In the genomic region with DNA sequence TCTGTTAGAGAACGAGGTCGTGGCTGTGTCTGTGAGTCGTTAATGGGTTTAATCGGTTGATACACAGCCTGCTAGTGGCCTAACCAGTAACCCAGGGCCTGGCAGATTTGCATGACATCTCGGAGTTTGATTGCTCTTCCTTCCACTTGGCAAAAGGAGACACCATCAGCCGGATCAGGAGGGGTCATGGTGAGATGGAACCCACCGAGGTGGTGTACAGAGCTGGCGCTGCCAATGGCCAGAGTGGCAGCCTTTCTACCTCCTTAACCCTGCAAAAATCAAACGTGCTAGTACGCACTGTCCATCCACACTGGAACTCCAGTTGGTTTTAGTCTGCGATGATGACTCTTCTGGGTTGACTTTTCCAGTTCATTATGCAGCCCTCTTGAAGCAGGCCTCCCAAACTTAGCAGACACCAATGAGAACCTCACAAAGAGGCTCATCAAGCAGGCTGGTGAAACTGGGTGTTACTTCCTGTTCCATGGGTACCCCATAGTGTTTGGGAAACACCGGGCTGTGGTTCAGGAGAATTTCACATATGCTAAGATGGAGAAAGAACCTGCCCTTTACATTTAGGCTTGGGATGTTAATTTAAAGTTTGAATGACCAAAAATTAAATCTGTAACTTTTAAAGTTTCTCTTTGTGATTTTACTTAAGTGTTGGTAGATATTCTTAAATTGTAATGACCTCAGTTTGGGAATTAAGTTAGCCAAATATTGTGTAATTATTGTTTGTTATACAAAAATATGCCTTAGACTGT, we compare ENCODE assay signal across 12 cellular contexts. TPM values are rescaled to one million over a fixed set of nuclear protein-coding genes. Genes with fewer than 3 reads are reported as not detected.
DNase-seq lines count a peak whose midpoint lies in the region; ATAC-seq and TF ChIP-seq lines count a peak whose summit lies in the region.
"Had no signal": no experiment of that assay in that cellular context is flagged by ENCODE, and none has a peak within 500 bp of the region (broad histone marks: within the 10 kb centered on the region; RNA-seq: fewer than 3 reads in every experiment).

No MANE protein-coding gene starts in this region.

- H3K36me3 Mint-ChIP-seq in activated naive CD4-positive, alpha-beta T cell treated with anti-CD3 and anti-CD28 coated beads for 36 hours (ENCODE audit: low read depth), result peaks cover 32% of the 10 kb centered on the region
- H3K36me3 Mint-ChIP-seq in WTC11, result no peaks in the 10 kb centered on the region
- peaks cover 6% of the 10 kb centered on the region for H3K36me3 Mint-ChIP-seq in stimulated activated effector memory CD8-positive, alpha-beta T cell treated with anti-CD3 and anti-CD28 coated beads, Interleukin-12 subunit alpha, Interleukin-12 subunit beta, amount 100 ng/mL, for 72 hours

- peak overlapping the region; percentile 81 for H3K4me3 ChIP-seq in iPS-15b (ENCODE audit: low read depth, low read length)

- peak; percentile 37 for DNase-seq in activated naive CD4-positive, alpha-beta T cell treated with anti-CD3 and anti-CD28 coated beads for 36 hours
- no peak for DNase-seq in activated naive CD4-positive, alpha-beta T cell treated with anti-CD3 and anti-CD28 coated beads, Interleukin-2, amount 50 U/mL, for 16 hours
- no peak for DNase-seq in WTC11 (ENCODE audit: low spot score)
- DNase-seq in stimulated activated effector memory CD8-positive, alpha-beta T cell treated with anti-CD3 and anti-CD28 coated beads, Interleukin-12 subunit alpha, Interleukin-12 subunit beta, amount 100 ng/mL, for 72 hours (ENCODE audit: low spot score in 2 of 2), result no peak
- no peak for DNase-seq in hepatic stellate cell (ENCODE audit: low spot score)
- DNase-seq: activated CD8-positive, alpha-beta memory T cell treated with anti-CD3 and anti-CD28 coated beads, Interleukin-2, amount 10 ng/mL, durations not matched to agents 7 days and 5 days; left lung; small intestine; stimulated activated naive CD4-positive, alpha-beta T cell treated with Interleukin-2 at 50 U/mL for 16 hours had no signal

- no peaks in the 10 kb centered on the region for H3K27me3 Mint-ChIP-seq in activated naive CD4-positive, alpha-beta T cell treated with anti-CD3 and anti-CD28 coated beads for 36 hours (ENCODE audit: low read depth)
- H3K27me3 Mint-ChIP-seq in WTC11 (ENCODE audit: low read depth), result peaks cover 52% of the 10 kb centered on the region

- no peak for TF ChIP-seq CTCF in WTC11 (IDR thresholded peaks at IDR 0.05)

- CTCF ChIA-PET in activated naive CD4-positive, alpha-beta T cell treated with anti-CD3 and anti-CD28 coated beads for 36 hours (lab: Charles Lee), result no interaction called here
- CTCF ChIA-PET in WTC11 (lab: Charles Lee), result no interaction called here

- H3K27me3 ChIP-seq in iPS-15b (ENCODE audit: control insufficient read depth, insufficient read depth, low read length), result peaks cover 63% of the 10 kb centered on the region

- H3K9me3 ChIP-seq in iPS-15b (ENCODE audit: control insufficient read depth, insufficient read depth, low read length), result no peaks in the 10 kb centered on the region
- H3K9me3 ChIP-seq: left lung had no signal

- H3K36me3 ChIP-seq in iPS-15b (ENCODE audit: control insufficient read depth, insufficient read depth, low read length), result no peaks in the 10 kb centered on the region
- H3K36me3 ChIP-seq: left lung had no signal

- peaks cover 55% of the 10 kb centered on the region for H3K4me1 Mint-ChIP-seq in activated naive CD4-positive, alpha-beta T cell treated with anti-CD3 and anti-CD28 coated beads for 36 hours (ENCODE audit: low read depth)
- H3K4me1 Mint-ChIP-seq in WTC11, result peaks cover 60% of the 10 kb centered on the region
- peaks cover 54% of the 10 kb centered on the region for H3K4me1 Mint-ChIP-seq in stimulated activated effector memory CD8-positive, alpha-beta T cell treated with anti-CD3 and anti-CD28 coated beads, Interleukin-12 subunit alpha, Interleukin-12 subunit beta, amount 100 ng/mL, for 72 hours

- no peak for ATAC-seq in WTC11
- ATAC-seq in stimulated activated effector memory CD8-positive, alpha-beta T cell treated with anti-CD3 and anti-CD28 coated beads, Interleukin-12 subunit alpha, Interleukin-12 subunit beta, amount 100 ng/mL, for 72 hours, result no peak
- ATAC-seq in HG03439 (IDR thresholded peaks at IDR 0.05; ENCODE audit: unreplicated experiment), result no peak
- no peak for ATAC-seq in HG03342 (IDR thresholded peaks at IDR 0.05; ENCODE audit: unreplicated experiment)
- ATAC-seq: activated CD8-positive, alpha-beta memory T cell treated with anti-CD3 and anti-CD28 coated beads, Interleukin-2, amount 10 ng/mL, durations not matched to agents 7 days and 5 days; left lung had no signal

- H3K4me3 Mint-ChIP-seq in activated naive CD4-positive, alpha-beta T cell treated with anti-CD3 and anti-CD28 coated beads for 36 hours, result peak overlapping the region; percentile 66
- peak overlapping the region; percentile 65 for H3K4me3 Mint-ChIP-seq in WTC11
- H3K4me3 Mint-ChIP-seq in stimulated activated effector memory CD8-positive, alpha-beta T cell treated with anti-CD3 and anti-CD28 coated beads, Interleukin-12 subunit alpha, Interleukin-12 subunit beta, amount 100 ng/mL, for 72 hours, result peak overlapping the region; percentile 82
- H3K4me3 Mint-ChIP-seq: activated CD8-positive, alpha-beta memory T cell treated with anti-CD3 and anti-CD28 coated beads, Interleukin-2, amount 10 ng/mL, durations not matched to agents 7 days and 5 days had no signal

- H3K9me3 Mint-ChIP-seq in activated naive CD4-positive, alpha-beta T cell treated with anti-CD3 and anti-CD28 coated beads for 36 hours, result no peaks in the 10 kb centered on the region
- no peaks in the 10 kb centered on the region for H3K9me3 Mint-ChIP-seq in WTC11
- no peaks in the 10 kb centered on the region for H3K9me3 Mint-ChIP-seq in stimulated activated effector memory CD8-positive, alpha-beta T cell treated with anti-CD3 and anti-CD28 coated beads, Interleukin-12 subunit alpha, Interleukin-12 subunit beta, amount 100 ng/mL, for 72 hours

- peak overlapping the region; percentile 61 for H3K27ac Mint-ChIP-seq in activated naive CD4-positive, alpha-beta T cell treated with anti-CD3 and anti-CD28 coated beads for 36 hours
- H3K27ac Mint-ChIP-seq in WTC11, result no peak overlapping the region
- H3K27ac Mint-ChIP-seq in stimulated activated effector memory CD8-positive, alpha-beta T cell treated with anti-CD3 and anti-CD28 coated beads, Interleukin-12 subunit alpha, Interleukin-12 subunit beta, amount 100 ng/mL, for 72 hours, result peak overlapping the region; percentile 29
- H3K27ac Mint-ChIP-seq: activated CD8-positive, alpha-beta memory T cell treated with anti-CD3 and anti-CD28 coated beads, Interleukin-2, amount 10 ng/mL, durations not matched to agents 7 days and 5 days had no signal

- POLR2A ChIA-PET in WTC11 (lab: Charles Lee), result no interaction called here

- peaks cover 31% of the 10 kb centered on the region for H3K4me1 ChIP-seq in iPS-15b (ENCODE audit: control insufficient read depth, insufficient read depth, low read length)

- no peak overlapping the region for H3K9ac ChIP-seq in iPS-15b (ENCODE audit: low read depth, low read length)

- intact Hi-C loops in activated naive CD4-positive, alpha-beta T cell treated with anti-CD3 and anti-CD28 coated beads for 36 hours (cut with micrococcal nuclease), result loop anchor here (5.0 to 10.0 kb wide), 7 partner anchors 247 to 1273 kb away; no protein-coding TSS in a partner anchor

TF ChIP-seq in WTC11, 78 proteins besides CTCF, POLR2A, EP300 and RAD21 (continues in another document):
- TF ChIP-seq SOX15 (CRISPR knock-in tag; IDR thresholded peaks at IDR 0.05), result no peak
- TF ChIP-seq, protein P1, sequence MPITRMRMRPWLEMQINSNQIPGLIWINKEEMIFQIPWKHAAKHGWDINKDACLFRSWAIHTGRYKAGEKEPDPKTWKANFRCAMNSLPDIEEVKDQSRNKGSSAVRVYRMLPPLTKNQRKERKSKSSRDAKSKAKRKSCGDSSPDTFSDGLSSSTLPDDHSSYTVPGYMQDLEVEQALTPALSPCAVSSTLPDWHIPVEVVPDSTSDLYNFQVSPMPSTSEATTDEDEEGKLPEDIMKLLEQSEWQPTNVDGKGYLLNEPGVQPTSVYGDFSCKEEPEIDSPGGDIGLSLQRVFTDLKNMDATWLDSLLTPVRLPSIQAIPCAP (CRISPR knock-in tag; IDR thresholded peaks at IDR 0.05), result no peak
- no peak for TF ChIP-seq ZNF317 (CRISPR knock-in tag; IDR thresholded peaks at IDR 0.05; ENCODE audit: borderline replicate concordance, low read depth)
- no peak for TF ChIP-seq NR1H2 (CRISPR knock-in tag; IDR thresholded peaks at IDR 0.05)
- no peak for TF ChIP-seq E2F5 (CRISPR knock-in tag; IDR thresholded peaks at IDR 0.05)
- TF ChIP-seq, protein P2, sequence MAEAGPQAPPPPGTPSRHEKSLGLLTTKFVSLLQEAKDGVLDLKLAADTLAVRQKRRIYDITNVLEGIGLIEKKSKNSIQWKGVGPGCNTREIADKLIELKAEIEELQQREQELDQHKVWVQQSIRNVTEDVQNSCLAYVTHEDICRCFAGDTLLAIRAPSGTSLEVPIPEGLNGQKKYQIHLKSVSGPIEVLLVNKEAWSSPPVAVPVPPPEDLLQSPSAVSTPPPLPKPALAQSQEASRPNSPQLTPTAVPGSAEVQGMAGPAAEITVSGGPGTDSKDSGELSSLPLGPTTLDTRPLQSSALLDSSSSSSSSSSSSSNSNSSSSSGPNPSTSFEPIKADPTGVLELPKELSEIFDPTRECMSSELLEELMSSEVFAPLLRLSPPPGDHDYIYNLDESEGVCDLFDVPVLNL (CRISPR knock-in tag; IDR thresholded peaks at IDR 0.05; ENCODE audit: borderline replicate concordance, low read depth), result no peak

RNA-seq across cellular contexts. Expression of gene HS3ST3B1, which starts 4.2 kb away (rescaled TPM):
- 10 to 100 TPM; 23.2 to 26.0 TPM for total RNA-seq in activated naive CD4-positive, alpha-beta T cell treated with anti-CD3 and anti-CD28 coated beads for 36 hours
- total RNA-seq in WTC11 (2021), result 12.3 to 22.3 TPM (median 13.1 TPM) in 3 replicates
